Comparison of ENCODE assay signal across 8 cellular contexts in the genomic region with DNA sequence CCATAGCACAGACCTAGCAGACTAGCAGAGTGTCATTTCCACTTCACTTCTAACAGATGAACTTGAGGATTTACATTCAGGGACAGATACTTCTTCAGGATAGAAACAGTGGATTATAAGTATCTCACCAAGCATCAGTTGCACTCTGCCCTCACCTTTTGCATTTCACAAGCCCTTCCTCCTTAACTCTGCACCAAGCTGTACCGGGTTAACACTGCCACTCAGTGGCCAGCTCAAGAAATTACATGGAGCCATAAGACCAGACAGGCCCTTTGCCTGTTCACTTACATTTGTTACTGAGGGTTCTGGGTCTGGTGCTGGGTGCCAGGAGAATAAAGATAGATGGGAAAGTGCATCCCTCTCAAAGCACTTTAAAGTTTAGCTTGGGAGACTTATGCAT.
DNase-seq lines count a peak whose midpoint lies in the region; ATAC-seq and TF ChIP-seq lines count a peak whose summit lies in the region.

No MANE protein-coding gene starts in this region.

- CTCF ChIA-PET in activated naive CD4-positive, alpha-beta T cell treated with anti-CD3 and anti-CD28 coated beads for 36 hours (lab: Charles Lee): no interaction called here

- H3K27me3 Mint-ChIP-seq in activated naive CD4-positive, alpha-beta T cell treated with anti-CD3 and anti-CD28 coated beads for 36 hours (ENCODE audit: low read depth): no peaks in the 10 kb centered on the region

- no peaks in the 10 kb centered on the region for H3K4me1 Mint-ChIP-seq in activated naive CD4-positive, alpha-beta T cell treated with anti-CD3 and anti-CD28 coated beads for 36 hours (ENCODE audit: low read depth)

- ATAC-seq in GM18861 (IDR thresholded peaks at IDR 0.05; ENCODE audit: unreplicated experiment): no peak

- TF ChIP-seq CTCF in LNCAP (IDR thresholded peaks at IDR 0.05): peak; percentile 48; the same call in 1 of the 2 replicates
- peak; percentile 47 for TF ChIP-seq CTCF in choroid plexus epithelial cell (conservative IDR thresholded peaks at IDR 0.05; ENCODE audit: low read depth, low read length)

- no peak overlapping the region for H3K4me3 Mint-ChIP-seq in activated naive CD4-positive, alpha-beta T cell treated with anti-CD3 and anti-CD28 coated beads for 36 hours

- H3K4me3 ChIP-seq in choroid plexus epithelial cell (ENCODE audit: low read depth, low read length): no peak overlapping the region

- no peak overlapping the region for H3K27ac Mint-ChIP-seq in activated naive CD4-positive, alpha-beta T cell treated with anti-CD3 and anti-CD28 coated beads for 36 hours

- DNase-seq in activated naive CD4-positive, alpha-beta T cell treated with anti-CD3 and anti-CD28 coated beads for 36 hours: peak; percentile 14
- DNase-seq in activated naive CD4-positive, alpha-beta T cell (lab: John Stamatoyannopoulos, UW): no peak
- DNase-seq in choroid plexus epithelial cell (ENCODE audit: low read depth) (peak; percentile 7), NCI-H524 treated with DMSO at 0.1 percent for 48 hours (lab: John Stamatoyannopoulos, UW) (no peak), cerebellum (ENCODE audit: low spot score) (no peak)
- peak; percentile 44 for DNase-seq in stimulated activated CD8-positive, alpha-beta memory T cell treated with anti-CD3 and anti-CD28 coated beads, Interleukin-4, amount 100 ng/mL, for 48 hours

- intact Hi-C loops in activated naive CD4-positive, alpha-beta T cell treated with anti-CD3 and anti-CD28 coated beads for 36 hours (cut with micrococcal nuclease): no loop called here

- H3K9me3 Mint-ChIP-seq in activated naive CD4-positive, alpha-beta T cell treated with anti-CD3 and anti-CD28 coated beads for 36 hours: peaks cover 38% of the 10 kb centered on the region

- peaks cover 8% of the 10 kb centered on the region for H3K36me3 Mint-ChIP-seq in activated naive CD4-positive, alpha-beta T cell treated with anti-CD3 and anti-CD28 coated beads for 36 hours (ENCODE audit: low read depth)

Comparison
In these comparisons a context has a peak if more than half of its experiments do, and no peak if none do; other contexts are left out.
1. DNase-seq: peak in activated naive CD4-positive, alpha-beta T cell treated with anti-CD3 and anti-CD28 coated beads for 36 hours (single experiment), choroid plexus epithelial cell (single experiment) and stimulated activated CD8-positive, alpha-beta memory T cell treated with anti-CD3 and anti-CD28 coated beads, Interleukin-4, amount 100 ng/mL, for 48 hours (single experiment); none in activated naive CD4-positive, alpha-beta T cell (0 of 4), NCI-H524 treated with DMSO at 0.1 percent for 48 hours (single experiment) and cerebellum (single experiment).